Comparison of ENCODE assay signal across 8 cellular contexts in genomic region chrX:79413009-79413408, GRCh38. TPM values are rescaled to one million over a fixed set of nuclear protein-coding genes. Genes with fewer than 3 reads are reported as not detected.
DNase-seq lines count a peak whose midpoint lies in the region; ATAC-seq and TF ChIP-seq lines count a peak whose summit lies in the region.

No MANE protein-coding gene starts in this region.

- H3K27me3 ChIP-seq in RWPE2 (ENCODE audit: insufficient read depth, poor library complexity, severe bottlenecking) (no peaks in the 10 kb centered on the region), esophagus muscularis mucosa (no peaks in the 10 kb centered on the region)

- no peak overlapping the region for H3K27ac ChIP-seq in RWPE2 (ENCODE audit: poor library complexity, severe bottlenecking)
- H3K27ac ChIP-seq in esophagus muscularis mucosa (replicated peaks in 1 of 4) = no peak overlapping the region

- H3K9me3 ChIP-seq in RWPE2 (ENCODE audit: severe bottlenecking) = no peaks in the 10 kb centered on the region
- no peaks in the 10 kb centered on the region for H3K9me3 ChIP-seq in esophagus muscularis mucosa

- H3K36me3 ChIP-seq in RWPE2 (ENCODE audit: low read depth) (no peaks in the 10 kb centered on the region), esophagus muscularis mucosa (no peaks in the 10 kb centered on the region)

- no peak for TF ChIP-seq EP300 in esophagus muscularis mucosa (IDR thresholded peaks at IDR 0.05)

- intact Hi-C loops in esophagus muscularis mucosa (cut with DNase I) = no loop called here

- 10% methylated on average over 4 of the region's 4 CpGs for WGBS in esophagus muscularis mucosa

- H3K4me1 ChIP-seq in RWPE2 (ENCODE audit: insufficient read depth, poor library complexity, severe bottlenecking) (no peaks in the 10 kb centered on the region), esophagus muscularis mucosa (no peaks in the 10 kb centered on the region)

- H3K4me3 ChIP-seq in RWPE2 (ENCODE audit: severe bottlenecking) = no peak overlapping the region
- H3K4me3 ChIP-seq in esophagus muscularis mucosa = peak overlapping the region; percentile 31 to 47 (median 39)
- H3K4me3 ChIP-seq in skeletal muscle cell (ENCODE audit: low read depth, low read length) = peak overlapping the region; percentile 17

- no peak for TF ChIP-seq POLR2A in esophagus muscularis mucosa (IDR thresholded peaks at IDR 0.05; ENCODE audit: low read depth)

- TF ChIP-seq CTCF in RWPE2 (IDR thresholded peaks at IDR 0.05; ENCODE audit: poor library complexity, severe bottlenecking) (peak; percentile 34), esophagus muscularis mucosa (IDR thresholded peaks at IDR 0.05) (peak; percentile 35 to 45 (median 44))

- ATAC-seq in RWPE2 (ENCODE audit: low read depth) = no peak

- peak; percentile 1 for DNase-seq in SKM-1 treated with dmso at 0.1 percent for 144 hours (lab: John Stamatoyannopoulos, UW; ENCODE audit: unreplicated experiment)
- no peak for DNase-seq in SKM-1 (lab: John Stamatoyannopoulos, UW; ENCODE audit: unreplicated experiment)
- no peak for DNase-seq in RWPE2 (ENCODE audit: low spot score)
- DNase-seq in esophagus muscularis mucosa (ENCODE audit: extremely low spot score) = no peak
- no peak for DNase-seq in skeletal muscle cell (ENCODE audit: low read depth)
- DNase-seq in NCI-H2196 treated with DMSO at 0.1 percent for 48 hours (lab: John Stamatoyannopoulos, UW; ENCODE audit: unreplicated experiment) = no peak
- no peak for DNase-seq in activated effector memory CD4-positive, alpha-beta T cell treated with anti-CD3 and anti-CD28 coated beads, Interleukin-2, amount 50 U/mL, for 16 hours
- DNase-seq in NK-92 (lab: John Stamatoyannopoulos, UW; ENCODE audit: unreplicated experiment) = no peak

RNA-seq across cellular contexts. Expression of gene ITM2A, which starts 45.9 kb away (rescaled TPM):
- 10 to 100 TPM; 19.1 to 62.8 (median 37.8) TPM for total RNA-seq in esophagus muscularis mucosa
